8 cellular contexts compared by ENCODE assay signal in the genomic region with DNA sequence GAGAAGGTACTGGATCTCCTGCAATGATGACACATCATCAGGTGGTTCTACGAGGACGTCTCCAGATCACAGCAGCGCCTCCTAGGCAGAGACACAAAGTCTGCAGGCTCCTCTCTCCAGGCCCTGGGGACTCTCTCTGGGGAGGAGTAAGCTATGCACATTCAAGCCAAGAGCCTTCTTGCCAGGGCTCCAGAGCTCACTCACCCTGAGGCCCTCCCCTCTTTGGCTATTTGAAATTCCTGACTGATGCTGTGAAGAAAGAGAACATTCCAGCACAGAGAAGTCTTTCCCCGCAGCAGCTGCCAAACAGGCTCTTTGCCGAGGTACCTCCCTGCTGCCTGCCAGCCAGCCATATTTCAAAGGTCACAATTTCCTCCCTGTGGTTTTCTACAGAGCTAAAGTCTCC.
DNase-seq lines count a peak whose midpoint lies in the region; ATAC-seq, FAIRE-seq and TF ChIP-seq lines count a peak whose summit lies in the region.

No MANE protein-coding gene starts in this region.

- DNase-seq in AG08396 (ENCODE audit: low spot score) (peak; percentile 92), MG63 (peak; percentile 94), cardiac fibroblast (ENCODE audit: low read depth in 2 of 2) (peak; percentile 88 to 93), left lung (peak; percentile 34 to 54), transverse colon (peak; percentile 46), GDM1 (lab: John Stamatoyannopoulos, UW) (no peak), GM19239 (ENCODE audit: insufficient read length, low spot score) (no peak), D341Med (ENCODE audit: low spot score) (no peak)

- intact Hi-C loops in left lung (cut with DNase I) (no loop called here), transverse colon (cut with DNase I; ENCODE audit: low total_unique reads) (no loop called here)

- H3K9me3 ChIP-seq in MG63 (no peaks in the 10 kb centered on the region), left lung (no peaks in the 10 kb centered on the region), transverse colon (no peaks in the 10 kb centered on the region)

- TF ChIP-seq POLR2A in transverse colon (IDR thresholded peaks at IDR 0.05) = no peak

- no peak overlapping the region for H3K4me3 ChIP-seq in MG63
- H3K4me3 ChIP-seq in cardiac fibroblast (replicated peaks in 1 of 2; ENCODE audit: low read depth in 2 of 2, low read length in 2 of 2) = no peak overlapping the region
- H3K4me3 ChIP-seq in left lung = no peak overlapping the region
- H3K4me3 ChIP-seq in transverse colon = no peak overlapping the region

- in situ Hi-C loops in transverse colon (cut with MboI; ENCODE audit: low pct_ligation_motif_present in 1 of 4, low pct_unique_long_range_greater_than_20kb in 1 of 4, low sequenced_read_pairs in 3 of 4) = no loop called here

- H3K27ac ChIP-seq in left lung (no peak overlapping the region), transverse colon (peak overlapping the region; percentile 52 to 59 (median 54))

- TF ChIP-seq CTCF in cardiac fibroblast (IDR thresholded peaks at IDR 0.05; ENCODE audit: low read depth, low read length) (peak; percentile 40), left lung (IDR thresholded peaks at IDR 0.05) (no peak), transverse colon (IDR thresholded peaks at IDR 0.05) (peak; percentile 14 to 27 (median 24))

- no peak for TF ChIP-seq EP300 in transverse colon (IDR thresholded peaks at IDR 0.05; ENCODE audit: low read depth)

- H3K4me1 ChIP-seq in left lung (no peaks in the 10 kb centered on the region), transverse colon (peaks cover 0 to 12% (median 4%) of the 10 kb centered on the region in 4 donors)

- no peak for FAIRE-seq in GM19239 (lab: Jason Lieb, UNC)

- H3K27me3 ChIP-seq in MG63 (no peaks in the 10 kb centered on the region), left lung (no peaks in the 10 kb centered on the region), transverse colon (no peaks in the 10 kb centered on the region)

- WGBS in transverse colon (ENCODE audit: low coverage in 1 of 2), 2 donors = 0 to 26% methylated on average over 2 to 5 of the region's 5 CpGs

- H3K36me3 ChIP-seq in MG63 (no peaks in the 10 kb centered on the region), left lung (no peaks in the 10 kb centered on the region), transverse colon (no peaks in the 10 kb centered on the region)

- peak; percentile 97 for ATAC-seq in left lung

Comparison
In these comparisons a context has a peak if more than half of its experiments do, and no peak if none do; other contexts are left out.
1. DNase-seq: peak in AG08396 (single experiment), MG63 (single experiment), cardiac fibroblast (2 of 2), left lung (2 of 2) and transverse colon (single experiment); none in GDM1 (single experiment), GM19239 (single experiment) and D341Med (single experiment).
2. CTCF ChIP-seq: peak in cardiac fibroblast (single experiment) and transverse colon (5 of 5); none in left lung (0 of 2).
3. H3K27ac ChIP-seq: peak in transverse colon (4 of 4); none in left lung (0 of 2).